In the genomic region with DNA sequence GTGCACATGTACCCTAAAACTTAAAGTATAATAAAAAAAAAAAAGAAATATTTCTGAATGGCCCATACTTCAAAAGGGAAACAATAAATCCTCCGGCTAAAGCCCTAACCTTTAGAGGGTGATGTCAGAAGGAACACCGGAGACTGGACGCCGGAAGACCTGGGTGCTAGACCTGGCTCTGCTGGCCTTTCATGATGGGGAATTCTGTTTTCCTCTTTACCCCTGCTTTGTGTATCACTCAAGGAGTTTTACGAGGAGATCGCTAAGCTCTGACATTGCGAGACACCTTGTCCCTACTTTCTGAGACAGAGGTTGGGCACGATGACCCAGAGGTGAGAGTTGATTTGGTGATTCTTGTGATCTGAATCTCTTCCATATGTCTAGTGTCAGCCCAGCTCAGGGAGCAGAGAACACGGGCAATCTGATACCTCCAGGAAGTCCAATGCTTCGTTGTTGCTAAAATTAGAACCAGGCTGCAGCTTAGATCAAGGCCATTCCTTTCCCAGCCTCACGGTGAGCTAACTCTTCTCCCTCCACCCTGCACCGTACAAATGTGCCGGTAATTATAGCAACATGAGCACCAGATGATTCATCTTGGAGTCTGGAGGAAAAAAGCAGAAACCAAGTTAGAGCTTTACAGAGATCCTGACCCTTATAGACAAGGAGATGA, we compare ENCODE assay signal across 10 cellular contexts. TPM values are rescaled to one million over a fixed set of nuclear protein-coding genes. Genes with fewer than 3 reads are reported as not detected.
DNase-seq lines count a peak whose midpoint lies in the region; ATAC-seq and TF ChIP-seq lines count a peak whose summit lies in the region.
"Had no signal": no experiment of that assay in that cellular context is flagged by ENCODE, and none has a peak within 500 bp of the region (broad histone marks: within the 10 kb centered on the region; RNA-seq: fewer than 3 reads in every experiment).

No MANE protein-coding gene starts in this region.

- H3K79me2 ChIP-seq in hepatocyte: no peaks in the 10 kb centered on the region

- peak overlapping the region; percentile 41 for H3K4me2 ChIP-seq in hepatocyte

- H3K4me3 ChIP-seq in adrenal gland (peak overlapping the region in 1 of 4 donors; percentile 22), hepatocyte (no peak overlapping the region), upper lobe of right lung (no peak overlapping the region), tibial nerve (no peak overlapping the region)

- H2AFZ ChIP-seq in hepatocyte: peak overlapping the region; percentile 2

- H4K20me1 ChIP-seq in hepatocyte (ENCODE audit: insufficient read depth, poor library complexity, severe bottlenecking): no peaks in the 10 kb centered on the region

- intact Hi-C loops in adrenal gland (cut with DNase I): no loop called here
- intact Hi-C loops in upper lobe of right lung (cut with DNase I): no loop called here

- H3K9me2 ChIP-seq in hepatocyte (replicated peaks; ENCODE audit: insufficient read depth): no peaks in the 10 kb centered on the region

- H3K27ac ChIP-seq in adrenal gland (peak overlapping the region in 4 of 5 donors; percentile 1 to 84 (median 66)), hepatocyte (peak overlapping the region; percentile 60), upper lobe of right lung (no peak overlapping the region), tibial nerve (peak overlapping the region in 2 of 4 donors; percentile 48 to 60)

- TF ChIP-seq EP300 in tibial nerve (IDR thresholded peaks at IDR 0.05): peak in 1 of 2 donors; percentile 47

- H3K36me3 ChIP-seq in adrenal gland (replicated peaks in 1 of 2) (no peaks in the 10 kb centered on the region), hepatocyte (replicated peaks; ENCODE audit: insufficient read depth, low read depth) (no peaks in the 10 kb centered on the region), upper lobe of right lung (no peaks in the 10 kb centered on the region), tibial nerve (no peaks in the 10 kb centered on the region)

- peaks cover 8 to 13% of the 10 kb centered on the region in 2 donors for H3K4me1 ChIP-seq in adrenal gland (replicated peaks in 1 of 2)
- H3K4me1 ChIP-seq in hepatocyte (ENCODE audit: insufficient read depth): no peaks in the 10 kb centered on the region
- H3K4me1 ChIP-seq in upper lobe of right lung: peaks cover 11% of the 10 kb centered on the region
- peaks cover 0 to 14% (median 7%) of the 10 kb centered on the region in 4 donors for H3K4me1 ChIP-seq in tibial nerve

- H3K27me3 ChIP-seq in adrenal gland: no peaks in the 10 kb centered on the region
- H3K27me3 ChIP-seq in hepatocyte: no peaks in the 10 kb centered on the region
- peaks cover 9% of the 10 kb centered on the region for H3K27me3 ChIP-seq in upper lobe of right lung
- no peaks in the 10 kb centered on the region for H3K27me3 ChIP-seq in tibial nerve

- ATAC-seq in upper lobe of right lung: peak; percentile 40
- no peak for ATAC-seq in HG03280 (IDR thresholded peaks at IDR 0.05; ENCODE audit: unreplicated experiment)
- ATAC-seq in GM18873 (IDR thresholded peaks at IDR 0.05; ENCODE audit: low FRiP score, unreplicated experiment): no peak
- ATAC-seq: activated T-cell treated with anti-CD3 and anti-CD28 coated beads, Interleukin-2, amount 50 U/mL, for 72 hours had no signal

- H3K9me3 ChIP-seq in adrenal gland (replicated peaks in 1 of 3) (no peaks in the 10 kb centered on the region), hepatocyte (ENCODE audit: low read depth) (no peaks in the 10 kb centered on the region), upper lobe of right lung (no peaks in the 10 kb centered on the region), tibial nerve (no peaks in the 10 kb centered on the region)

- TF ChIP-seq CTCF in adrenal gland (IDR thresholded peaks at IDR 0.05) (peak in 1 of 6 experiments; percentile 2), hepatocyte (IDR thresholded peaks at IDR 0.05; ENCODE audit: poor library complexity) (no peak), upper lobe of right lung (IDR thresholded peaks at IDR 0.05) (no peak), tibial nerve (IDR thresholded peaks at IDR 0.05) (no peak)

- WGBS in adrenal gland, 4 donors: 20 to 32% (median 26%) methylated on average over 13 of the region's 13 CpGs
- WGBS in hepatocyte (ENCODE audit: low lambda C conversion rate, missing lambda C conversion rate): 48% methylated on average over 13 of the region's 13 CpGs
- 41 to 49% methylated on average over 13 of the region's 13 CpGs for WGBS in tibial nerve, 2 donors

- DNase-seq in NCI-H146 (lab: John Stamatoyannopoulos, UW) (peak; percentile 12), NCI-H146 treated with DMSO at 0.1 percent for 48 hours (lab: John Stamatoyannopoulos, UW; ENCODE audit: unreplicated experiment) (no peak), adrenal gland (peak; percentile 59 to 88 (median 83)), hepatocyte (ENCODE audit: low spot score) (peak; percentile 70), upper lobe of right lung (no peak), tibial nerve (ENCODE audit: low spot score in 2 of 2) (no peak)
- DNase-seq: activated T-cell treated with anti-CD3 and anti-CD28 coated beads, Interleukin-2, amount 50 U/mL, for 72 hours; mesendoderm had no signal

- TF ChIP-seq POLR2A in adrenal gland (IDR thresholded peaks at IDR 0.05): peak in 1 of 2 donors; percentile 41
- no peak for TF ChIP-seq POLR2A in tibial nerve (IDR thresholded peaks at IDR 0.05)

RNA-seq across cellular contexts. Expression of a gene that starts 42.0 kb away (rescaled TPM):
- total RNA-seq in adrenal gland (under 1 TPM in 1 of 8 donors, not detected in 7; 0.43 TPM), hepatocyte (0.32 TPM in 1 of 2 replicates, not detected in the other), upper lobe of right lung (1.3 TPM), tibial nerve (under 1 TPM in 3 of 4 donors, not detected in 1; 0.39 to 0.90 (median 0.63) TPM)
- polyA plus RNA-seq in adrenal gland (under 1 TPM in 2 of 3 donors, not detected in 1; 0.10 to 0.31 TPM), hepatocyte (0.81 TPM in 1 of 2 replicates, not detected in the other)

Comparison
In these comparisons a context has a peak if more than half of its experiments do, and no peak if none do; other contexts are left out.
1. DNase-seq: peak in NCI-H146 (single experiment), adrenal gland (7 of 7) and hepatocyte (single experiment); none in NCI-H146 treated with DMSO at 0.1 percent for 48 hours (single experiment), upper lobe of right lung (single experiment) and tibial nerve (0 of 2).